10 cellular contexts compared by ENCODE assay signal in genomic region chr21:45373991-45374816, GRCh38.
"Had no signal": no experiment of that assay in that cellular context is flagged by ENCODE, and none has a peak within 500 bp of the region (broad histone marks: within the 10 kb centered on the region; RNA-seq: fewer than 3 reads in every experiment).

No MANE protein-coding gene starts in this region.

- DNase-seq: activated CD4-positive, alpha-beta memory T cell treated with anti-CD3 and anti-CD28 coated beads for 36 hours; activated CD4-positive, alpha-beta T cell treated with anti-CD3 and anti-CD28 coated beads for 1 hour; activated effector memory CD4-positive, alpha-beta T cell treated with anti-CD3 and anti-CD28 coated beads, Interleukin-2, amount 50 U/mL, for 16 hours; activated naive CD8-positive, alpha-beta T cell treated with anti-CD3 and anti-CD28 coated beads for 36 hours; activated T-cell treated with anti-CD3 and anti-CD28 coated beads, Interleukin-2, amount 50 U/mL, for 4 hours; stimulated activated CD4-positive, alpha-beta T cell treated with anti-CD3 and anti-CD28 coated beads, Interleukin-4, amount 100 ng/mL, for 24 hours had no signal

- H3K36me3 ChIP-seq: breast epithelium had no signal

- H3K4me3 ChIP-seq: breast epithelium had no signal

- H3K36me3 Mint-ChIP-seq: activated CD4-positive, alpha-beta memory T cell treated with anti-CD3 and anti-CD28 coated beads for 36 hours; activated naive CD8-positive, alpha-beta T cell treated with anti-CD3 and anti-CD28 coated beads for 36 hours; mesothelial cell of epicardium had no signal

- H3K9me3 Mint-ChIP-seq: activated CD4-positive, alpha-beta memory T cell treated with anti-CD3 and anti-CD28 coated beads for 36 hours; stimulated activated naive CD8-positive, alpha-beta T cell treated with anti-CD3 and anti-CD28 coated beads, Interleukin-15, Interleukin-2, amounts not matched to agents 100 ng/mL and 50 ng/mL, for 24 hours had no signal

- FAIRE-seq: endometrium had no signal

- H3K4me3 Mint-ChIP-seq: activated CD4-positive, alpha-beta memory T cell treated with anti-CD3 and anti-CD28 coated beads for 36 hours; activated naive CD8-positive, alpha-beta T cell treated with anti-CD3 and anti-CD28 coated beads for 36 hours; activated T-cell treated with anti-CD3 and anti-CD28 coated beads, Interleukin-2, amount 50 U/mL, for 4 hours; mesothelial cell of epicardium; stimulated activated naive CD8-positive, alpha-beta T cell treated with anti-CD3 and anti-CD28 coated beads, Interleukin-15, Interleukin-2, amounts not matched to agents 100 ng/mL and 50 ng/mL, for 24 hours had no signal

- ATAC-seq: activated T-cell treated with anti-CD3 and anti-CD28 coated beads, Interleukin-2, amount 50 U/mL, for 4 hours had no signal

- H3K4me1 ChIP-seq: breast epithelium had no signal

- H3K27ac Mint-ChIP-seq: activated CD4-positive, alpha-beta memory T cell treated with anti-CD3 and anti-CD28 coated beads for 36 hours; activated naive CD8-positive, alpha-beta T cell treated with anti-CD3 and anti-CD28 coated beads for 36 hours; mesothelial cell of epicardium; stimulated activated naive CD8-positive, alpha-beta T cell treated with anti-CD3 and anti-CD28 coated beads, Interleukin-15, Interleukin-2, amounts not matched to agents 100 ng/mL and 50 ng/mL, for 24 hours had no signal

- H3K27me3 ChIP-seq: breast epithelium had no signal

- H3K9me3 ChIP-seq: breast epithelium had no signal

- H3K27ac ChIP-seq: breast epithelium had no signal
